ENCODE assay signal across 5 cellular contexts in the genomic region with DNA sequence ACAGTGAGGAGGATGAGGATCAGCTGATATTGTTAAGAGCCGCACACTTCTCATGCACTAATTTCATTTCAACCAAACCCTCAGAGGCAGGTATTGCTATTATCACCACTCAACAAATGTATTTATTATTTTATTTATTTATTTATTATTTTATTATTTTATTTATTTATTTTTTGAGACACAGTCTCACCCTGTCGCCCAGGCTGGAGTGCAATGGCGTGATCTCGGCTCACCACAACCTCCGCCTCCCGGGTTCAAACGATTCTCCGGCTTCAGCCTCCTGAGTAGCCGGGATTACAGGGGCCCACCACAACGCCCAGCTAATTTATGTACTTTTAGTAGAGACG. TPM values are rescaled to one million over a fixed set of nuclear protein-coding genes. Genes with fewer than 3 reads are reported as not detected.
DNase-seq lines count a peak whose midpoint lies in the region; TF ChIP-seq lines count a peak whose summit lies in the region.
"Not testable (repeated sequence)": the region's sequence is repeated elsewhere in the genome, so short reads cannot be mapped to it uniquely, and the experiment has no call there.

No MANE protein-coding gene starts in this region.

- H3K4me1 Mint-ChIP-seq in osteocyte (ENCODE audit: unreplicated experiment): peaks cover 49% of the 10 kb centered on the region

- H3K27ac ChIP-seq in caudate nucleus (ENCODE audit: low read depth, low read length): peak overlapping the region; percentile 97

- H3K36me3 Mint-ChIP-seq in osteocyte (ENCODE audit: unreplicated experiment): peaks cover 10% of the 10 kb centered on the region

- H3K4me3 Mint-ChIP-seq in osteocyte (ENCODE audit: unreplicated experiment): peak overlapping the region; percentile 81

- H3K27ac Mint-ChIP-seq in osteocyte (ENCODE audit: unreplicated experiment): peak overlapping the region; percentile 91

- not testable (repeated sequence) for TF ChIP-seq CTCF in HFF-Myc (IDR thresholded peaks at IDR 0.05; ENCODE audit: low read depth, low read length, missing control alignments); WI38 (IDR thresholded peaks at IDR 0.05; ENCODE audit: low read depth, low read length); osteocyte (IDR thresholded peaks at IDR 0.05)

- DNase-seq in HFF-Myc (ENCODE audit: extremely low read depth, low read depth); caudate nucleus (lab: John Stamatoyannopoulos, UW); osteocyte (ENCODE audit: extremely low spot score, unreplicated experiment): not testable (repeated sequence)

- H3K27me3 Mint-ChIP-seq in osteocyte (ENCODE audit: unreplicated experiment): not testable (repeated sequence)

- peak overlapping the region; percentile 88 for H3K4me3 ChIP-seq in HFF-Myc (replicated peaks; ENCODE audit: low read depth, low read length)
- peak overlapping the region; percentile 99 for H3K4me3 ChIP-seq in WI38 (ENCODE audit: low read depth, low read length)
- H3K4me3 ChIP-seq in iPS-11a (ENCODE audit: low read depth, low read length): peak overlapping the region; percentile 24

- not testable (repeated sequence) for H3K9me3 Mint-ChIP-seq in osteocyte (ENCODE audit: unreplicated experiment)

RNA-seq across cellular contexts. Expression of a gene that starts 2.2 kb away (rescaled TPM):
- total RNA-seq in osteocyte: 1,199 and 1,246 TPM in 2 replicates

RNA-seq across cellular contexts. Expression of a gene that starts 8.5 kb away (rescaled TPM):
- total RNA-seq in osteocyte: 18.5 and 22.7 TPM in 2 replicates

RNA-seq across cellular contexts. Expression of a gene that starts 19.1 kb away (rescaled TPM):
- total RNA-seq in osteocyte: 16.5 and 16.6 TPM in 2 replicates

RNA-seq across cellular contexts. Expression of a gene that starts 19.2 kb away (rescaled TPM):
- 103 and 105 TPM in 2 replicates for total RNA-seq in osteocyte

RNA-seq across cellular contexts. Expression of a gene that starts 38.1 kb away (rescaled TPM):
- total RNA-seq in osteocyte: 6.9 and 8.3 TPM in 2 replicates

Comparison
In these comparisons a context has a peak if more than half of its experiments do, and no peak if none do; other contexts are left out.
1. H3K4me3 ChIP-seq: peak in every context shown above with its lines; median percentile 99 in WI38; 88 in HFF-Myc; 24 in iPS-11a.